1 cellular context compared by ENCODE assay signal in genomic region chr1:172279951-172280350, GRCh38.
TF ChIP-seq lines count a peak whose summit lies in the region.

No MANE protein-coding gene starts in this region.

TF ChIP-seq in IMR-90, 13 proteins besides CTCF, POLR2A, EP300 and RAD21 (continued from another document):
- TF ChIP-seq MAZ (IDR thresholded peaks at IDR 0.05; ENCODE audit: borderline replicate concordance, low read depth, low read length) (no peak), BHLHE40 (IDR thresholded peaks at IDR 0.05; ENCODE audit: low read depth, low read length) (no peak)
